Comparison of ENCODE assay signal across 13 cellular contexts in the genomic region with DNA sequence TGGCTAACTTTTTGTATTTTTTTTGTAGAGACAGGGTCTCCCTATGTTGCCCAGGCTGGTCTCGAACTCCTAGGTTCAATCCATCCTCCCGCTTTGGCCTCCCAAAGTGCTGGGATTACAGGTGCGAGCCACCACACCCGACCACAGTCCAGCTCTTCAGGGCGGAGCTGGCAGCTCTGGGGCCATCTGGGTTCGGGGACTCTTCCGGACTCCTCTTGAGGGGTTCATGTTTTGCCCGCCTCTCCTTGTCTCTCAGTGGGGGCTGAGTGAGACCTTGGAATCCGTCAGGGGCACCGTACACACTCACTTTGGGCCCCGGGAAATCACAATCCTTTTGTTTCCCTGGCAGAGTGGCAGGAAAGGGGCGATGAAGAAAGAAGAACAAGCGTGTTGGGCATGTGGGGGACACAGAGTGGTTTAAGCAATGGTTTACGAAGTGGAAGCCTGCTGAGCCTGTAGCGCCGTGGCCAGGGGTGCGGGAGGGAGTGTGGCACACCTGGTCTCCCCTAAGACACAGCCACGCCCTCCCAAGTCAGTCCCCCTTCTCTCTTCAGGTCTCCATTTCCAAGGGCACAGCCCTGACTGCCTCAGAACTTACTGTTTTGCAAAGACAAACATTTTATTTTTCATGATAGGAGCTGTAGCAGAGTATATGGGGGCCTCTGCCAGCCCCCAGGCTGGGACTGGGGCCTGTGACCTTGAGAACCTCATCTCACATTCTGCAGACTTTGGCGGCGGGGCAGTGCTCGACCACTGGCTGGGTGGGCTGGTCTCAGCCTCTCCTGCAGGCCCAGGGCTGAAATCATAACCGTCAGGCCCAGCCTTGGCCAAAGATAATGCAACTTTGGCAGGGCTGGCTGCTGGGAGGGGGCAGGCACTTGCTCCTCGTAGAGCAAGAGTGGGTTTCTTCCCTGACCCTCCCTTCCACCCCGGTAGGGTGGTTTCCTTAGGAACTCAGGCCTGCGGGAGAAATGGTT. TPM values are rescaled to one million over a fixed set of nuclear protein-coding genes. Genes with fewer than 3 reads are reported as not detected.
A peak's percentile ranks its signal among the peaks of the same experiment; 100 is the strongest.
DNase-seq lines count a peak whose midpoint lies in the region; ATAC-seq and TF ChIP-seq lines count a peak whose summit lies in the region.
"Had no signal": no experiment of that assay in that cellular context is flagged by ENCODE, and none has a peak within 500 bp of the region (broad histone marks: within the 10 kb centered on the region; RNA-seq: fewer than 3 reads in every experiment).

No MANE protein-coding gene starts in this region.

- DNase-seq in NT2/D1 (ENCODE audit: low read depth, low spot score) (no peak), MCF 10A (ENCODE audit: unreplicated experiment) (no peak), memory B cell (ENCODE audit: low spot score in 2 of 2) (no peak), NCI-H2196 treated with DMSO at 0.1 percent for 48 hours (lab: John Stamatoyannopoulos, UW; ENCODE audit: unreplicated experiment) (no peak)
- DNase-seq: T-helper 9 cell had no signal

- H3K27me3 Mint-ChIP-seq in MCF 10A (ENCODE audit: insufficient read depth, unreplicated experiment), result no peaks in the 10 kb centered on the region
- H3K27me3 Mint-ChIP-seq in memory B cell, result peaks cover 5% of the 10 kb centered on the region

- peak overlapping the region; percentile 73 for H3K27ac Mint-ChIP-seq in MCF 10A (ENCODE audit: low read depth, unreplicated experiment)
- peak overlapping the region; percentile 64 for H3K27ac Mint-ChIP-seq in memory B cell

- H3K9me3 Mint-ChIP-seq in MCF 10A (ENCODE audit: unreplicated experiment) (no peaks in the 10 kb centered on the region), memory B cell (no peaks in the 10 kb centered on the region)

- BruUV-seq in MCF 10A (replicated peaks; lab: Mats Ljungman, UMichigan), result no TSS peak

- intact Hi-C loops in MCF 10A (cut with micrococcal nuclease), result no loop called here

- H3K4me3 ChIP-seq in NT2/D1 (ENCODE audit: insufficient read length, low read depth) (no peak overlapping the region), stomach smooth muscle (ENCODE audit: low read length in 2 of 2) (peak overlapping the region in 1 of 2 donors; percentile 44)
- H3K4me3 ChIP-seq: left lung had no signal

- peak overlapping the region; percentile 93 for H3K27ac ChIP-seq in stomach smooth muscle (ENCODE audit: low read length)
- H3K27ac ChIP-seq: left lung had no signal

- H3K9me3 ChIP-seq in NT2/D1 (ENCODE audit: insufficient read depth, low read length), result peaks cover 18% of the 10 kb centered on the region
- no peaks in the 10 kb centered on the region for H3K9me3 ChIP-seq in stomach smooth muscle (ENCODE audit: control insufficient read depth in 2 of 2, low read length in 2 of 2)
- H3K9me3 ChIP-seq: left lung had no signal

- ATAC-seq in memory B cell (ENCODE audit: low read depth), result no peak
- no peak for ATAC-seq in HG03280 (IDR thresholded peaks at IDR 0.05; ENCODE audit: unreplicated experiment)
- ATAC-seq in esophagus mucosa, result no peak
- ATAC-seq in GM21390 (IDR thresholded peaks at IDR 0.05; ENCODE audit: unreplicated experiment), result no peak

- H3K4me3 Mint-ChIP-seq in MCF 10A (ENCODE audit: unreplicated experiment) (no peak overlapping the region), memory B cell (no peak overlapping the region)

- H3K36me3 Mint-ChIP-seq in MCF 10A (ENCODE audit: insufficient read depth, unreplicated experiment), result peaks cover 100% of the 10 kb centered on the region
- H3K36me3 Mint-ChIP-seq in memory B cell, result no peaks in the 10 kb centered on the region

- CTCF ChIA-PET in MCF 10A (lab: Yijun Ruan, JAX), result interaction anchor here (0.6 to 3.7 kb wide), 7 partner anchors 21 to 1948 kb away, joined by 3 to 19 read pairs (median 3); a partner anchor contains a TSS

- POLR2A ChIA-PET in MCF 10A (lab: Yijun Ruan, JAX), result interaction anchor here (0.6 to 21.4 kb wide), 13 partner anchors 9 to 94 kb away, joined by 3 to 703 read pairs (median 22); a partner anchor contains a TSS

- H3K4me1 Mint-ChIP-seq in MCF 10A (ENCODE audit: insufficient read depth, unreplicated experiment), result peaks cover 47% of the 10 kb centered on the region
- peaks cover 10% of the 10 kb centered on the region for H3K4me1 Mint-ChIP-seq in memory B cell

- no peaks in the 10 kb centered on the region for H3K27me3 ChIP-seq in NT2/D1 (ENCODE audit: insufficient read depth, insufficient read length)
- no peaks in the 10 kb centered on the region for H3K27me3 ChIP-seq in stomach smooth muscle (ENCODE audit: control insufficient read depth in 1 of 2, insufficient read depth in 2 of 2, low read length in 2 of 2)
- H3K27me3 ChIP-seq: left lung had no signal

- peak overlapping the region; percentile 68 for H3K9ac ChIP-seq in NT2/D1 (ENCODE audit: insufficient read length, low read depth)
- peak overlapping the region; percentile 21 to 36 for H3K9ac ChIP-seq in stomach smooth muscle (ENCODE audit: low read length in 2 of 2)

- no peak for TF ChIP-seq CTCF in MCF 10A (IDR thresholded peaks at IDR 0.05; ENCODE audit: unreplicated experiment)

- H3K36me3 ChIP-seq in NT2/D1 (ENCODE audit: insufficient read depth, insufficient read length, low read length), result peaks cover 9% of the 10 kb centered on the region
- H3K36me3 ChIP-seq in stomach smooth muscle (ENCODE audit: control insufficient read depth in 2 of 2, insufficient read depth in 2 of 2, low read length in 2 of 2), result no peaks in the 10 kb centered on the region
- H3K36me3 ChIP-seq: left lung had no signal

- H3K4me1 ChIP-seq in NT2/D1 (ENCODE audit: insufficient read depth, insufficient read length) (peaks cover 26% of the 10 kb centered on the region), stomach smooth muscle (ENCODE audit: control insufficient read depth, insufficient read depth, low read length) (peaks cover 55% of the 10 kb centered on the region)

RNA-seq across cellular contexts. Expression of a gene that starts 25.9 kb away (rescaled TPM):
- 387 and 522 TPM in 2 replicates for total RNA-seq in MCF 10A (2022)
- 52.1 TPM for total RNA-seq in esophagus mucosa
- total RNA-seq: dermis microvascular lymphatic vessel endothelial cell, glomerular endothelial cell, progenitor cell of endocrine pancreas had no signal

RNA-seq across cellular contexts. Expression of a gene that starts 32.3 kb away (rescaled TPM):
- 6.5 and 14.4 TPM in 2 replicates for total RNA-seq in MCF 10A (2022)
- 72.1 TPM for total RNA-seq in esophagus mucosa

RNA-seq across cellular contexts. Expression of a gene that starts 57.8 kb away (rescaled TPM):
- total RNA-seq in MCF 10A (2022), result 100 and 151 TPM in 2 replicates
- 56.1 TPM for total RNA-seq in esophagus mucosa
